ENCODE assay signal across 7 cellular contexts in genomic region chr10:47994045-47994444, GRCh38.
DNase-seq lines count a peak whose midpoint lies in the region; TF ChIP-seq lines count a peak whose summit lies in the region.
"Not testable (repeated sequence)": the region's sequence is repeated elsewhere in the genome, so short reads cannot be mapped to it uniquely, and the experiment has no call there.

No MANE protein-coding gene starts in this region.

- in situ Hi-C loops in brain microvascular endothelial cell (cut with HindIII; ENCODE audit: low pct_ligation_motif_present, low sequenced_read_pairs) = not testable (repeated sequence)

- peak; percentile 14 for DNase-seq in AG10803 (ENCODE audit: low read depth)
- DNase-seq in HCEC 1CT = peak; percentile 2
- DNase-seq in NB4 (ENCODE audit: low read depth) = peak; percentile 71
- DNase-seq in activated CD4-positive, alpha-beta T cell treated with anti-CD3 and anti-CD28 coated beads for 48 hours = peak; percentile 3
- peak; percentile 82 for DNase-seq in brain microvascular endothelial cell
- peak; percentile 23 for DNase-seq in fibroblast of pulmonary artery (ENCODE audit: low read depth)
- DNase-seq in non-pigmented ciliary epithelial cell (ENCODE audit: low read depth) = peak; percentile 27

- not testable (repeated sequence) for H3K4me3 ChIP-seq in AG10803 (ENCODE audit: low read length); NB4 (ENCODE audit: low read depth, low read length); brain microvascular endothelial cell (ENCODE audit: low read depth, low read length); fibroblast of pulmonary artery (replicated peaks; ENCODE audit: low read depth, low read length)

- TF ChIP-seq CTCF in AG10803 (conservative IDR thresholded peaks at IDR 0.05; ENCODE audit: low read length); NB4 (IDR thresholded peaks at IDR 0.05; ENCODE audit: low read depth, low read length); brain microvascular endothelial cell (IDR thresholded peaks at IDR 0.05; ENCODE audit: low read depth, low read length, missing control alignments); fibroblast of pulmonary artery (IDR thresholded peaks at IDR 0.05; ENCODE audit: low read length, missing control alignments): not testable (repeated sequence)

- not testable (repeated sequence) for H3K36me3 ChIP-seq in brain microvascular endothelial cell (replicated peaks)

- not testable (repeated sequence) for H3K27me3 ChIP-seq in brain microvascular endothelial cell (replicated peaks)

- not testable (repeated sequence) for TF ChIP-seq POLR2A in NB4 (IDR thresholded peaks at IDR 0.05; ENCODE audit: extremely low read depth, insufficient read length)

- H3K27ac ChIP-seq in brain microvascular endothelial cell = not testable (repeated sequence)

Comparison
In these comparisons a context has a peak if more than half of its experiments do, and no peak if none do; other contexts are left out.
1. DNase-seq: peak in every context shown above with its lines; median percentile 82 in brain microvascular endothelial cell; 71 in NB4; 27 in non-pigmented ciliary epithelial cell; 23 in fibroblast of pulmonary artery; 14 in AG10803; 3 in activated CD4-positive, alpha-beta T cell treated with anti-CD3 and anti-CD28 coated beads for 48 hours; 2 in HCEC 1CT.